In genomic region chr17:3754458-3755334, GRCh38 we compare ENCODE assay signal across 1 cellular context.
A peak's percentile ranks its signal among the peaks of the same experiment; 100 is the strongest.
TF ChIP-seq lines count a peak whose summit lies in the region.

No MANE protein-coding gene starts in this region.

TF ChIP-seq in H1, 55 proteins besides CTCF, POLR2A, EP300 and RAD21:
- TF ChIP-seq, protein P1, sequence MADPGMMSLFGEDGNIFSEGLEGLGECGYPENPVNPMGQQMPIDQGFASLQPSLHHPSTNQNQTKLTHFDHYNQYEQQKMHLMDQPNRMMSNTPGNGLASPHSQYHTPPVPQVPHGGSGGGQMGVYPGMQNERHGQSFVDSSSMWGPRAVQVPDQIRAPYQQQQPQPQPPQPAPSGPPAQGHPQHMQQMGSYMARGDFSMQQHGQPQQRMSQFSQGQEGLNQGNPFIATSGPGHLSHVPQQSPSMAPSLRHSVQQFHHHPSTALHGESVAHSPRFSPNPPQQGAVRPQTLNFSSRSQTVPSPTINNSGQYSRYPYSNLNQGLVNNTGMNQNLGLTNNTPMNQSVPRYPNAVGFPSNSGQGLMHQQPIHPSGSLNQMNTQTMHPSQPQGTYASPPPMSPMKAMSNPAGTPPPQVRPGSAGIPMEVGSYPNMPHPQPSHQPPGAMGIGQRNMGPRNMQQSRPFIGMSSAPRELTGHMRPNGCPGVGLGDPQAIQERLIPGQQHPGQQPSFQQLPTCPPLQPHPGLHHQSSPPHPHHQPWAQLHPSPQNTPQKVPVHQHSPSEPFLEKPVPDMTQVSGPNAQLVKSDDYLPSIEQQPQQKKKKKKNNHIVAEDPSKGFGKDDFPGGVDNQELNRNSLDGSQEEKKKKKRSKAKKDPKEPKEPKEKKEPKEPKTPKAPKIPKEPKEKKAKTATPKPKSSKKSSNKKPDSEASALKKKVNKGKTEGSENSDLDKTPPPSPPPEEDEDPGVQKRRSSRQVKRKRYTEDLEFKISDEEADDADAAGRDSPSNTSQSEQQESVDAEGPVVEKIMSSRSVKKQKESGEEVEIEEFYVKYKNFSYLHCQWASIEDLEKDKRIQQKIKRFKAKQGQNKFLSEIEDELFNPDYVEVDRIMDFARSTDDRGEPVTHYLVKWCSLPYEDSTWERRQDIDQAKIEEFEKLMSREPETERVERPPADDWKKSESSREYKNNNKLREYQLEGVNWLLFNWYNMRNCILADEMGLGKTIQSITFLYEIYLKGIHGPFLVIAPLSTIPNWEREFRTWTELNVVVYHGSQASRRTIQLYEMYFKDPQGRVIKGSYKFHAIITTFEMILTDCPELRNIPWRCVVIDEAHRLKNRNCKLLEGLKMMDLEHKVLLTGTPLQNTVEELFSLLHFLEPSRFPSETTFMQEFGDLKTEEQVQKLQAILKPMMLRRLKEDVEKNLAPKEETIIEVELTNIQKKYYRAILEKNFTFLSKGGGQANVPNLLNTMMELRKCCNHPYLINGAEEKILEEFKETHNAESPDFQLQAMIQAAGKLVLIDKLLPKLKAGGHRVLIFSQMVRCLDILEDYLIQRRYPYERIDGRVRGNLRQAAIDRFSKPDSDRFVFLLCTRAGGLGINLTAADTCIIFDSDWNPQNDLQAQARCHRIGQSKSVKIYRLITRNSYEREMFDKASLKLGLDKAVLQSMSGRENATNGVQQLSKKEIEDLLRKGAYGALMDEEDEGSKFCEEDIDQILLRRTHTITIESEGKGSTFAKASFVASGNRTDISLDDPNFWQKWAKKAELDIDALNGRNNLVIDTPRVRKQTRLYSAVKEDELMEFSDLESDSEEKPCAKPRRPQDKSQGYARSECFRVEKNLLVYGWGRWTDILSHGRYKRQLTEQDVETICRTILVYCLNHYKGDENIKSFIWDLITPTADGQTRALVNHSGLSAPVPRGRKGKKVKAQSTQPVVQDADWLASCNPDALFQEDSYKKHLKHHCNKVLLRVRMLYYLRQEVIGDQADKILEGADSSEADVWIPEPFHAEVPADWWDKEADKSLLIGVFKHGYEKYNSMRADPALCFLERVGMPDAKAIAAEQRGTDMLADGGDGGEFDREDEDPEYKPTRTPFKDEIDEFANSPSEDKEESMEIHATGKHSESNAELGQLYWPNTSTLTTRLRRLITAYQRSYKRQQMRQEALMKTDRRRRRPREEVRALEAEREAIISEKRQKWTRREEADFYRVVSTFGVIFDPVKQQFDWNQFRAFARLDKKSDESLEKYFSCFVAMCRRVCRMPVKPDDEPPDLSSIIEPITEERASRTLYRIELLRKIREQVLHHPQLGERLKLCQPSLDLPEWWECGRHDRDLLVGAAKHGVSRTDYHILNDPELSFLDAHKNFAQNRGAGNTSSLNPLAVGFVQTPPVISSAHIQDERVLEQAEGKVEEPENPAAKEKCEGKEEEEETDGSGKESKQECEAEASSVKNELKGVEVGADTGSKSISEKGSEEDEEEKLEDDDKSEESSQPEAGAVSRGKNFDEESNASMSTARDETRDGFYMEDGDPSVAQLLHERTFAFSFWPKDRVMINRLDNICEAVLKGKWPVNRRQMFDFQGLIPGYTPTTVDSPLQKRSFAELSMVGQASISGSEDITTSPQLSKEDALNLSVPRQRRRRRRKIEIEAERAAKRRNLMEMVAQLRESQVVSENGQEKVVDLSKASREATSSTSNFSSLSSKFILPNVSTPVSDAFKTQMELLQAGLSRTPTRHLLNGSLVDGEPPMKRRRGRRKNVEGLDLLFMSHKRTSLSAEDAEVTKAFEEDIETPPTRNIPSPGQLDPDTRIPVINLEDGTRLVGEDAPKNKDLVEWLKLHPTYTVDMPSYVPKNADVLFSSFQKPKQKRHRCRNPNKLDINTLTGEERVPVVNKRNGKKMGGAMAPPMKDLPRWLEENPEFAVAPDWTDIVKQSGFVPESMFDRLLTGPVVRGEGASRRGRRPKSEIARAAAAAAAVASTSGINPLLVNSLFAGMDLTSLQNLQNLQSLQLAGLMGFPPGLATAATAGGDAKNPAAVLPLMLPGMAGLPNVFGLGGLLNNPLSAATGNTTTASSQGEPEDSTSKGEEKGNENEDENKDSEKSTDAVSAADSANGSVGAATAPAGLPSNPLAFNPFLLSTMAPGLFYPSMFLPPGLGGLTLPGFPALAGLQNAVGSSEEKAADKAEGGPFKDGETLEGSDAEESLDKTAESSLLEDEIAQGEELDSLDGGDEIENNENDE (IDR thresholded peaks at IDR 0.05; ENCODE audit: insufficient replicate concordance, low read length), result no peak
- no peak for TF ChIP-seq MAX (IDR thresholded peaks at IDR 0.05)
- no peak for TF ChIP-seq ZNF274 (IDR thresholded peaks at IDR 0.05; ENCODE audit: borderline replicate concordance, extremely low read depth, low read length)
- peak; percentile 61; the same call in 1 of the 2 replicates for TF ChIP-seq SP1 (IDR thresholded peaks at IDR 0.05; ENCODE audit: low read depth, low read length)
- TF ChIP-seq SIRT6 (IDR thresholded peaks at IDR 0.05; ENCODE audit: low read length), result no peak
- no peak; a peak in 1 of 4 replicates for TF ChIP-seq SIN3A (conservative IDR thresholded peaks at IDR 0.05 in 1 of 2, IDR thresholded peaks at IDR 0.05 in 1 of 2; ENCODE audit: low read depth in 1 of 2, low read length in 2 of 2)
- peak; percentile 51 for TF ChIP-seq NRF1 (IDR thresholded peaks at IDR 0.05; ENCODE audit: low read depth, low read length)
- TF ChIP-seq TAF1 (IDR thresholded peaks at IDR 0.05; ENCODE audit: low read depth, low read length), result peak; percentile 75
- no peak for TF ChIP-seq SAP30 (IDR thresholded peaks at IDR 0.05; ENCODE audit: insufficient read depth, insufficient replicate concordance, low read length)
- no peak; the same call in none of the 2 replicates for TF ChIP-seq SP4 (IDR thresholded peaks at IDR 0.05; ENCODE audit: low read length)
- TF ChIP-seq SIX5 (IDR thresholded peaks at IDR 0.05; ENCODE audit: low read depth, low read length), result no peak
- TF ChIP-seq CBX5 (IDR thresholded peaks at IDR 0.05; ENCODE audit: low read depth, low read length), result no peak
- TF ChIP-seq JUND (IDR thresholded peaks at IDR 0.05; ENCODE audit: low read length), result no peak
- TF ChIP-seq TAF7 (optimal IDR thresholded peaks at IDR 0.05; ENCODE audit: borderline replicate concordance, low read depth, low read length), result peak; percentile 31
- no peak for TF ChIP-seq CBX8 (IDR thresholded peaks at IDR 0.05; ENCODE audit: borderline replicate concordance, low read depth, low read length)
- TF ChIP-seq HDAC6 (IDR thresholded peaks at IDR 0.05; ENCODE audit: low read depth, low read length), result no peak
- no peak for TF ChIP-seq EZH2 (IDR thresholded peaks at IDR 0.05; ENCODE audit: low read depth, low read length, severe bottlenecking)
- TF ChIP-seq KDM5A (IDR thresholded peaks at IDR 0.05; ENCODE audit: low read length), result no peak
- TF ChIP-seq SUZ12 (IDR thresholded peaks at IDR 0.05; ENCODE audit: low read length), result no peak
- TF ChIP-seq RBBP5 (IDR thresholded peaks at IDR 0.05; ENCODE audit: borderline replicate concordance, low read depth, low read length), result no peak
- no peak for TF ChIP-seq GTF2F1 (IDR thresholded peaks at IDR 0.05; ENCODE audit: borderline replicate concordance, low read depth, low read length)
- TF ChIP-seq SP2 (IDR thresholded peaks at IDR 0.05; ENCODE audit: low read length), result no peak
- TF ChIP-seq BACH1 (IDR thresholded peaks at IDR 0.05; ENCODE audit: low read length), result no peak
- TF ChIP-seq TEAD4 (IDR thresholded peaks at IDR 0.05; ENCODE audit: low read depth, low read length), result no peak
- TF ChIP-seq RFX5 (IDR thresholded peaks at IDR 0.05; ENCODE audit: borderline replicate concordance, low read depth, low read length), result no peak
- TF ChIP-seq USF2 (IDR thresholded peaks at IDR 0.05; ENCODE audit: low read length), result peak; percentile 84
- TF ChIP-seq CTBP2 (IDR thresholded peaks at IDR 0.05; ENCODE audit: borderline replicate concordance, insufficient read depth, insufficient read length, low read length), result no peak
- no peak for TF ChIP-seq ASH2L (IDR thresholded peaks at IDR 0.05; ENCODE audit: low read length)
- TF ChIP-seq ATF3 (IDR thresholded peaks at IDR 0.05; ENCODE audit: insufficient read depth, low read depth, low read length), result no peak
- peak; percentile 79 for TF ChIP-seq PHF8 (conservative IDR thresholded peaks at IDR 0.05; ENCODE audit: low read depth, low read length)
- peak; percentile 38 for TF ChIP-seq CREB1 (IDR thresholded peaks at IDR 0.05)
- TF ChIP-seq POLR2AphosphoS5 (IDR thresholded peaks at IDR 0.05; ENCODE audit: low read depth, low read length), result peak; percentile 60
- no peak for TF ChIP-seq BRCA1 (IDR thresholded peaks at IDR 0.05; ENCODE audit: low read depth, low read length)
- no peak for TF ChIP-seq NANOG (IDR thresholded peaks at IDR 0.05; ENCODE audit: insufficient read depth, low read depth, low read length, poor library complexity, severe bottlenecking)
- 0 out of 2 replicates have a peak, but pooled peaks have one; percentile 38 for TF ChIP-seq TCF12 (IDR thresholded peaks at IDR 0.05; ENCODE audit: low read depth, low read length)
- TF ChIP-seq, protein P2, sequence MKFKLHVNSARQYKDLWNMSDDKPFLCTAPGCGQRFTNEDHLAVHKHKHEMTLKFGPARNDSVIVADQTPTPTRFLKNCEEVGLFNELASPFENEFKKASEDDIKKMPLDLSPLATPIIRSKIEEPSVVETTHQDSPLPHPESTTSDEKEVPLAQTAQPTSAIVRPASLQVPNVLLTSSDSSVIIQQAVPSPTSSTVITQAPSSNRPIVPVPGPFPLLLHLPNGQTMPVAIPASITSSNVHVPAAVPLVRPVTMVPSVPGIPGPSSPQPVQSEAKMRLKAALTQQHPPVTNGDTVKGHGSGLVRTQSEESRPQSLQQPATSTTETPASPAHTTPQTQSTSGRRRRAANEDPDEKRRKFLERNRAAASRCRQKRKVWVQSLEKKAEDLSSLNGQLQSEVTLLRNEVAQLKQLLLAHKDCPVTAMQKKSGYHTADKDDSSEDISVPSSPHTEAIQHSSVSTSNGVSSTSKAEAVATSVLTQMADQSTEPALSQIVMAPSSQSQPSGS (IDR thresholded peaks at IDR 0.05; ENCODE audit: low read length), result no peak
- TF ChIP-seq JUN (IDR thresholded peaks at IDR 0.05; ENCODE audit: low read depth, low read length), result no peak
- TF ChIP-seq SRF (IDR thresholded peaks at IDR 0.05; ENCODE audit: low read depth, low read length), result no peak
- no peak for TF ChIP-seq YY1 (IDR thresholded peaks at IDR 0.05; ENCODE audit: low read depth, low read length)
- TF ChIP-seq CHD2 (IDR thresholded peaks at IDR 0.05; ENCODE audit: low read length), result no peak
- no peak for TF ChIP-seq POU5F1 (IDR thresholded peaks at IDR 0.05; ENCODE audit: low read depth, low read length)
- TF ChIP-seq MAFK (IDR thresholded peaks at IDR 0.05; ENCODE audit: low read depth, low read length), result no peak
- no peak for TF ChIP-seq CHD1 (IDR thresholded peaks at IDR 0.05; ENCODE audit: low read depth, low read length)
- TF ChIP-seq CEBPB (IDR thresholded peaks at IDR 0.05; ENCODE audit: low read depth, low read length), result no peak
- no peak for TF ChIP-seq HDAC2 (IDR thresholded peaks at IDR 0.05; ENCODE audit: borderline replicate concordance in 1 of 2, low read depth in 2 of 2, low read length in 2 of 2)
- TF ChIP-seq GABPA (IDR thresholded peaks at IDR 0.05; ENCODE audit: borderline replicate concordance, insufficient read depth, low read length), result no peak
- no peak for TF ChIP-seq RXRA (IDR thresholded peaks at IDR 0.05; ENCODE audit: insufficient read depth, low read depth, low read length)
- TF ChIP-seq FOSL1 (IDR thresholded peaks at IDR 0.05; ENCODE audit: insufficient read depth, low read depth, low read length), result no peak
- no peak for TF ChIP-seq E2F6 (IDR thresholded peaks at IDR 0.05)
- TF ChIP-seq BCL11A (IDR thresholded peaks at IDR 0.05; ENCODE audit: low read depth in 2 of 2, low read length in 2 of 2), result no peak
- TF ChIP-seq TBP (IDR thresholded peaks at IDR 0.05; ENCODE audit: low read depth, low read length), result peak; percentile 71; the same call in 1 of the 2 replicates
- TF ChIP-seq RNF2 (IDR thresholded peaks at IDR 0.05; ENCODE audit: borderline replicate concordance, low read depth, low read length, missing control alignments, poor library complexity, severe bottlenecking), result no peak
